2 cellular contexts compared by ENCODE assay signal in the genomic region with DNA sequence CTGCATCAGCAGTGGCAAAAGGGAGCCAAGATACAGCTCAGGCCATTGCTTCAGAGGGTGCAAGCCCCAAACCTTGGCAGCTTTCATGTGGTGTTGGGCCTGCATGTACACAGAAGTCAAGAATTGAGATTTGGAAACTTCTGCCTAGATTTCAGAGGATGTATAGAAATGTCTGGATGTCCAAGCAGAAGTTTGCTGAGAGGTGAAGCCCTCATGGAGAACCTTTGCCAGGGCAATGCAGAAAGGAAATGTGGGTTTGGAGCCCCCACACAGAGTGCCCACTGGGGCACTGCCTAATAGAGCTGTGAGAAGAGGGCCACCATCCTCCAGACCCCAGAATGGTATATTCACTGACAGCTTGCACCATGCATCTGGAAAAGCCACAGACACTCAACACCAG. TPM values are rescaled to one million over a fixed set of nuclear protein-coding genes. Genes with fewer than 3 reads are reported as not detected.
"Had no signal": no experiment of that assay in that cellular context is flagged by ENCODE, and none has a peak within 500 bp of the region (broad histone marks: within the 10 kb centered on the region; RNA-seq: fewer than 3 reads in every experiment).

No MANE protein-coding gene starts in this region.

RNA-seq across cellular contexts. Expression of a gene that starts 51.3 kb away (rescaled TPM):
- total RNA-seq: HepG2, HT-29 had no signal
- polyA plus RNA-seq: HepG2 had no signal
